In genomic region chr6:149328083-149328482, GRCh38 we compare ENCODE assay signal across 27 cellular contexts. TPM values are rescaled to one million over a fixed set of nuclear protein-coding genes. Genes with fewer than 3 reads are reported as not detected.
A peak's percentile ranks its signal among the peaks of the same experiment; 100 is the strongest.
DNase-seq lines count a peak whose midpoint lies in the region; ATAC-seq and TF ChIP-seq lines count a peak whose summit lies in the region.
"Had no signal": no experiment of that assay in that cellular context is flagged by ENCODE, and none has a peak within 500 bp of the region (broad histone marks: within the 10 kb centered on the region; RNA-seq: fewer than 3 reads in every experiment).

No MANE protein-coding gene starts in this region.

- in situ Hi-C loops in IMR-90 (cut with MboI; ENCODE audit: low sequenced_read_pairs) = no loop called here

- POLR2A ChIA-PET in IMR-90 (lab: Charles Lee; ENCODE audit: unreplicated experiment) = no interaction called here

- no peak overlapping the region for H3K14ac ChIP-seq in IMR-90 (replicated peaks; ENCODE audit: low read depth, low read length)

- H3K9me3 Mint-ChIP-seq in activated T-cell treated with anti-CD3 and anti-CD28 coated beads, Interleukin-2, amount 50 U/mL, for 24 hours = no peaks in the 10 kb centered on the region
- H3K9me3 Mint-ChIP-seq in activated T-helper 2 cell treated with anti-CD3 and anti-CD28 coated beads, Interferon-gamma antibody, Interleukin-2, Interleukin-4, amounts not matched to agents 10 μg/mL and 5 μg/mL and 100 μg/mL, durations not matched to agents 14 hours and 24 hours and 36 hours = no peaks in the 10 kb centered on the region
- H3K9me3 Mint-ChIP-seq in osteocyte (ENCODE audit: unreplicated experiment) = no peaks in the 10 kb centered on the region
- H3K9me3 Mint-ChIP-seq: natural killer cell had no signal

- H2BK5ac ChIP-seq in IMR-90 (ENCODE audit: low read depth, low read length, poor library complexity, severe bottlenecking) = no peak overlapping the region

- peaks cover 53% of the 10 kb centered on the region for H3K36me3 Mint-ChIP-seq in activated T-cell treated with anti-CD3 and anti-CD28 coated beads, Interleukin-2, amount 50 U/mL, for 24 hours (ENCODE audit: low read depth)
- H3K36me3 Mint-ChIP-seq in activated T-helper 2 cell treated with anti-CD3 and anti-CD28 coated beads, Interferon-gamma antibody, Interleukin-2, Interleukin-4, amounts not matched to agents 10 μg/mL and 5 μg/mL and 100 μg/mL, durations not matched to agents 14 hours and 24 hours and 36 hours (ENCODE audit: low read depth) = peaks cover 54% of the 10 kb centered on the region
- H3K36me3 Mint-ChIP-seq in osteocyte (ENCODE audit: unreplicated experiment) = no peaks in the 10 kb centered on the region
- H3K36me3 Mint-ChIP-seq: natural killer cell had no signal

- no peak overlapping the region for H3K4me3 ChIP-seq in IMR-90 (ENCODE audit: insufficient read depth, low read depth, low read length)
- H3K4me3 ChIP-seq in neutrophil (ENCODE audit: low read depth in 1 of 2, low read length in 1 of 2) = no peak overlapping the region
- H3K4me3 ChIP-seq: cardiac muscle cell, gastrocnemius medialis, lower lobe of right lung, SK-N-MC, upper lobe of left lung had no signal

- H4K20me1 ChIP-seq in IMR-90 (ENCODE audit: insufficient read depth, low read length) = peaks cover 81% of the 10 kb centered on the region

- H3K27me3 ChIP-seq in IMR-90 (ENCODE audit: control insufficient read depth, insufficient read depth, low read length) = no peaks in the 10 kb centered on the region
- H3K27me3 ChIP-seq in neutrophil = no peaks in the 10 kb centered on the region
- H3K27me3 ChIP-seq: BE2C, cardiac muscle cell, gastrocnemius medialis, upper lobe of left lung had no signal

- H3K9ac ChIP-seq in IMR-90 (ENCODE audit: low read depth, low read length) = no peak overlapping the region

- TF ChIP-seq POLR2A in IMR-90 (IDR thresholded peaks at IDR 0.05; ENCODE audit: low read depth, low read length) = no peak

- no peak overlapping the region for H2AK9ac ChIP-seq in IMR-90 (replicated peaks; ENCODE audit: low read depth, low read length, poor library complexity)

- no peak overlapping the region for H3K27ac ChIP-seq in IMR-90 (ENCODE audit: insufficient read depth, low read length)
- peak overlapping the region; percentile 14 for H3K27ac ChIP-seq in neutrophil
- H3K27ac ChIP-seq: cardiac muscle cell, gastrocnemius medialis, lower lobe of right lung, SK-N-MC, upper lobe of left lung, VCaP had no signal

- no peak overlapping the region for H3K4ac ChIP-seq in IMR-90 (ENCODE audit: low read depth, low read length)

- dilution Hi-C loops in IMR-90 (cut with HindIII; ENCODE audit: low sequenced_read_pairs, unreplicated experiment) = no loop called here

- H4K8ac ChIP-seq in IMR-90 (ENCODE audit: low read depth in 2 of 2, low read length in 2 of 2) = no peak overlapping the region

- H3K9me3 ChIP-seq in IMR-90 (ENCODE audit: control insufficient read depth, insufficient read depth, low read length) (no peaks in the 10 kb centered on the region), neutrophil (no peaks in the 10 kb centered on the region)
- H3K9me3 ChIP-seq: BE2C, gastrocnemius medialis, lower lobe of right lung, upper lobe of left lung had no signal

- TF ChIP-seq CTCF in IMR-90 (conservative IDR thresholded peaks at IDR 0.05; ENCODE audit: low read depth, low read length) = no peak
- TF ChIP-seq CTCF in neutrophil (IDR thresholded peaks at IDR 0.05) = no peak
- TF ChIP-seq CTCF in osteocyte (IDR thresholded peaks at IDR 0.05) = no peak

- H3K4me1 ChIP-seq in IMR-90 (ENCODE audit: control insufficient read depth, insufficient read depth, low read length) (peaks cover 9% of the 10 kb centered on the region), neutrophil (ENCODE audit: control insufficient read depth in 1 of 2, insufficient read depth in 1 of 2, low read depth in 1 of 2, low read length in 1 of 2) (peaks cover 30 to 54% of the 10 kb centered on the region in 2 experiments)
- H3K4me1 ChIP-seq: BE2C had no signal

- no CpG with 5 or more reads among the region's 4 CpGs for WGBS in IMR-90 (ENCODE audit: extremely low coverage in 2 of 2, insufficient read length in 1 of 2), 2 experiments

- H3K4me3 Mint-ChIP-seq in activated T-cell treated with anti-CD3 and anti-CD28 coated beads, Interleukin-2, amount 50 U/mL, for 24 hours = no peak overlapping the region
- no peak overlapping the region for H3K4me3 Mint-ChIP-seq in activated T-helper 2 cell treated with anti-CD3 and anti-CD28 coated beads, Interferon-gamma antibody, Interleukin-2, Interleukin-4, amounts not matched to agents 10 μg/mL and 5 μg/mL and 100 μg/mL, durations not matched to agents 14 hours and 24 hours and 36 hours (ENCODE audit: low read depth)
- no peak overlapping the region for H3K4me3 Mint-ChIP-seq in osteocyte (ENCODE audit: unreplicated experiment)
- H3K4me3 Mint-ChIP-seq: natural killer cell had no signal

- no peak overlapping the region for H3K56ac ChIP-seq in IMR-90 (ENCODE audit: extremely low read depth, insufficient read depth, low read length)

- H3K18ac ChIP-seq in IMR-90 (ENCODE audit: low read depth, low read length) = no peak overlapping the region

- no peak overlapping the region for H2AK5ac ChIP-seq in IMR-90 (ENCODE audit: low read depth, low read length)

- peaks cover 5 to 58% of the 10 kb centered on the region in 2 experiments for H3K79me1 ChIP-seq in IMR-90 (ENCODE audit: low read depth in 1 of 2, low read length in 2 of 2)

- no peak overlapping the region for H2BK15ac ChIP-seq in IMR-90 (ENCODE audit: low read depth, low read length)

- no peak overlapping the region for H4K5ac ChIP-seq in IMR-90 (ENCODE audit: low read depth, low read length)

- H4K91ac ChIP-seq in IMR-90 (ENCODE audit: insufficient read depth, low read depth, low read length) = no peak overlapping the region

- H2BK20ac ChIP-seq in IMR-90 (ENCODE audit: low read depth, low read length) = no peak overlapping the region

- H3K23ac ChIP-seq in IMR-90 (ENCODE audit: low read depth, low read length) = no peak overlapping the region

- TF ChIP-seq RAD21 in IMR-90 (IDR thresholded peaks at IDR 0.05; ENCODE audit: low read length) = no peak

- no peaks in the 10 kb centered on the region for H3K36me3 ChIP-seq in IMR-90 (ENCODE audit: control insufficient read depth, insufficient read depth, low read length)
- no peaks in the 10 kb centered on the region for H3K36me3 ChIP-seq in neutrophil
- H3K36me3 ChIP-seq: BE2C, cardiac muscle cell, gastrocnemius medialis, lower lobe of right lung, upper lobe of left lung had no signal

- H3K4me1 Mint-ChIP-seq in activated T-cell treated with anti-CD3 and anti-CD28 coated beads, Interleukin-2, amount 50 U/mL, for 24 hours (ENCODE audit: low read depth) = peaks cover 92% of the 10 kb centered on the region
- peaks cover 71% of the 10 kb centered on the region for H3K4me1 Mint-ChIP-seq in activated T-helper 2 cell treated with anti-CD3 and anti-CD28 coated beads, Interferon-gamma antibody, Interleukin-2, Interleukin-4, amounts not matched to agents 10 μg/mL and 5 μg/mL and 100 μg/mL, durations not matched to agents 14 hours and 24 hours and 36 hours (ENCODE audit: low read depth)
- H3K4me1 Mint-ChIP-seq in osteocyte (ENCODE audit: unreplicated experiment) = peaks cover 62% of the 10 kb centered on the region

- no peak overlapping the region for H2AFZ ChIP-seq in IMR-90 (replicated peaks; ENCODE audit: low read length, poor library complexity)

- no peak for ATAC-seq in IMR-90 (ENCODE audit: low read depth)
- ATAC-seq in HG02571 (IDR thresholded peaks at IDR 0.05; ENCODE audit: unreplicated experiment) = no peak
- ATAC-seq: gastrocnemius medialis, HCT116, lower lobe of right lung, natural killer cell, PC-3 had no signal

- intact Hi-C loops in IMR-90 (cut with micrococcal nuclease) = no loop called here
- intact Hi-C loops in activated T-helper 2 cell treated with anti-CD3 and anti-CD28 coated beads, Interferon-gamma antibody, Interleukin-2, Interleukin-4, amounts not matched to agents 10 μg/mL and 5 μg/mL and 100 μg/mL, durations not matched to agents 14 hours and 24 hours and 36 hours (cut with micrococcal nuclease) = loop anchor here (1.0 kb wide), 1 partner anchor 8 kb away; no protein-coding TSS in a partner anchor

- H3K4me2 ChIP-seq in IMR-90 (ENCODE audit: low read depth, low read length) = no peak overlapping the region

- no peak for DNase-seq in activated T-cell treated with anti-CD3 and anti-CD28 coated beads, Interleukin-2, amount 50 U/mL, for 24 hours
- DNase-seq in activated T-cell treated with anti-CD3 and anti-CD28 coated beads, Interleukin-2, amount 50 U/mL, for 1 hour = no peak
- DNase-seq in IMR-90 (peak; percentile 12), medulla oblongata (ENCODE audit: extremely low spot score) (no peak), osteocyte (ENCODE audit: extremely low spot score, unreplicated experiment) (no peak)
- DNase-seq in activated T-helper 2 cell treated with anti-CD3 and anti-CD28 coated beads, Interferon-gamma antibody, Interleukin-2, Interleukin-4, amounts not matched to agents 10 μg/mL and 5 μg/mL and 100 μg/mL, durations not matched to agents 14 hours and 24 hours and 36 hours (ENCODE audit: low spot score) = no peak
- DNase-seq: BE2C; DMS53; gastrocnemius medialis; lower lobe of right lung; MV-4-11; natural killer cell; NCI-H1436; NCI-H2081 treated with DMSO at 0.1 percent for 48 hours; NCI-H2227 treated with DMSO at 0.1 percent for 48 hours; NCI-H526 treated with DMSO at 0.1 percent for 48 hours; PC-3; stimulated activated CD4-positive, alpha-beta T cell treated with anti-CD3 and anti-CD28 coated beads, Interleukin-4, amount 100 ng/mL, for 24 hours; substantia nigra; T-helper 9 cell; upper lobe of left lung had no signal

- peak overlapping the region; percentile 18 for H3K27ac Mint-ChIP-seq in activated T-cell treated with anti-CD3 and anti-CD28 coated beads, Interleukin-2, amount 50 U/mL, for 24 hours
- H3K27ac Mint-ChIP-seq in activated T-helper 2 cell treated with anti-CD3 and anti-CD28 coated beads, Interferon-gamma antibody, Interleukin-2, Interleukin-4, amounts not matched to agents 10 μg/mL and 5 μg/mL and 100 μg/mL, durations not matched to agents 14 hours and 24 hours and 36 hours = peak overlapping the region; percentile 69
- no peak overlapping the region for H3K27ac Mint-ChIP-seq in osteocyte (ENCODE audit: unreplicated experiment)

- BruUV-seq in IMR-90 (replicated peaks; lab: Mats Ljungman, UMichigan) = no TSS peak

- no peaks in the 10 kb centered on the region for H3K27me3 Mint-ChIP-seq in activated T-cell treated with anti-CD3 and anti-CD28 coated beads, Interleukin-2, amount 50 U/mL, for 24 hours
- no peaks in the 10 kb centered on the region for H3K27me3 Mint-ChIP-seq in activated T-helper 2 cell treated with anti-CD3 and anti-CD28 coated beads, Interferon-gamma antibody, Interleukin-2, Interleukin-4, amounts not matched to agents 10 μg/mL and 5 μg/mL and 100 μg/mL, durations not matched to agents 14 hours and 24 hours and 36 hours (ENCODE audit: low read depth)
- no peaks in the 10 kb centered on the region for H3K27me3 Mint-ChIP-seq in osteocyte (ENCODE audit: unreplicated experiment)

- no peak overlapping the region for H2BK120ac ChIP-seq in IMR-90 (ENCODE audit: low read depth, low read length)

- CTCF ChIA-PET in IMR-90 (lab: Yijun Ruan, JAX) = no interaction called here

- H3K9me1 ChIP-seq in IMR-90 (ENCODE audit: insufficient read depth, low read length) = peaks cover 6% of the 10 kb centered on the region; the same call in 1 of the 2 replicates

RNA-seq across cellular contexts. Expression of gene TAB2, which starts 10.6 kb away (rescaled TPM):
- total RNA-seq in IMR-90 (2012; rRNA removed) (20.8 and 21.4 TPM in 2 replicates), osteocyte (50.6 and 53.8 TPM in 2 replicates)
- 23.9 and 25.3 TPM in 2 replicates for polyA plus RNA-seq in IMR-90 (2012; rRNA removed)
- polyA plus RNA-seq in IMR-90 (2012; cell fraction: cytosol; rRNA removed) = 6.5 and 6.6 TPM in 2 replicates
- 2.6 and 21.6 TPM in 2 replicates for polyA plus RNA-seq in IMR-90 (2012; cell fraction: nucleus; rRNA removed; ENCODE audit: low replicate concordance)
- 106 and 110 TPM in 2 replicates for total RNA-seq in activated T-helper 2 cell treated with anti-CD3 and anti-CD28 coated beads, Interferon-gamma antibody, Interleukin-2, Interleukin-4, amounts not matched to agents 10 μg/mL and 5 μg/mL and 100 μg/mL, durations not matched to agents 14 hours and 24 hours and 36 hours
